ENCODE assay signal across 8 cellular contexts in the genomic region with DNA sequence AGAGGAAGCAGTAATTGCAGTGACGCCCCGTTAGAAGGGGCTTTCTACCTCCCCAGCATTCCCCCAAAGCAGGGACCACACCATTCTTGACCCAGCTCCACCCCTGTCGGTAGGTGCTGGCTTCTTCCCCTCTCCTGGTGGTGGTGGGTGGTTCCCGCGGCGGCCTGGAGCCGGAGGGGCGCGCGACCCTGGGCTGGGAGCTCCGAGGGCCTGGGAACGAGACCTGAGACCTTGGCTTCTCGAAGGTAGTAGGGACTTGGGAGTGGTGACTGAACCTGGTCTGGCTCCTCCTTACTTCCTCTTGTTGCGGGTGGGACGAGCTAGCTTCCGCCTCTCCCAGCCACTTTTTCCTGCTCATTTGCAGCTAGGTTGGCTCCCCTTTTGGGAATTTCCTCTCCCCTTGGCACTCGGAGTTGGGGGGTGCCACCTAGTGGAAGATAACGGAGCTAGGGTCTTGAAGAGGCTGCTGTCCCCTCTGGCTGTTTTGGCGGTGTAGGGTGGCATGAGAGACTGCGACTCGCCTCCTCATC. TPM values are rescaled to one million over a fixed set of nuclear protein-coding genes. Genes with fewer than 3 reads are reported as not detected.
DNase-seq lines count a peak whose midpoint lies in the region; ATAC-seq and TF ChIP-seq lines count a peak whose summit lies in the region.

No MANE protein-coding gene starts in this region.

- no peak overlapping the region for H2AK5ac ChIP-seq in neuronal stem cell (ENCODE audit: low read depth, low read length)

- H3K27me3 ChIP-seq in OCI-LY3 (ENCODE audit: low read depth, low read length) (no peaks in the 10 kb centered on the region), neuronal stem cell (ENCODE audit: control insufficient read depth in 3 of 3, insufficient read depth in 3 of 3, low read depth in 1 of 3, low read length in 3 of 3) (peaks cover 0 to 2% (median 0%) of the 10 kb centered on the region in 3 experiments)

- H3K9me3 Mint-ChIP-seq in activated naive CD8-positive, alpha-beta T cell treated with anti-CD3 and anti-CD28 coated beads for 36 hours, result no peaks in the 10 kb centered on the region
- peaks cover 7% of the 10 kb centered on the region for H3K9me3 Mint-ChIP-seq in glutamatergic neuron (ENCODE audit: unreplicated experiment)

- H3K27ac Mint-ChIP-seq in activated naive CD8-positive, alpha-beta T cell treated with anti-CD3 and anti-CD28 coated beads for 36 hours, result peak overlapping the region; percentile 80
- H3K27ac Mint-ChIP-seq in glutamatergic neuron (ENCODE audit: unreplicated experiment), result peak overlapping the region; percentile 48

- DNase-seq in activated CD4-positive, CD25-positive, alpha-beta regulatory T cell treated with anti-CD3 and anti-CD28 coated beads, Interleukin-2, amount 50 U/mL, for 16 hours (ENCODE audit: low read depth, low spot score), result peak; percentile 25
- no peak for DNase-seq in activated CD4-positive, CD25-positive, alpha-beta regulatory T cell treated with anti-CD3 and anti-CD28 coated beads, Interleukin-2, amount 50 U/mL, for 72 hours
- peak; percentile 49 for DNase-seq in activated naive CD8-positive, alpha-beta T cell treated with anti-CD3 and anti-CD28 coated beads for 36 hours
- peak; percentile 67 for DNase-seq in glutamatergic neuron
- DNase-seq in neuronal stem cell (ENCODE audit: low spot score), result peak; percentile 70
- DNase-seq in NCI-H187 treated with DMSO at 0.1 percent for 48 hours (lab: John Stamatoyannopoulos, UW), result no peak

- no peak overlapping the region for H3K14ac ChIP-seq in neuronal stem cell (ENCODE audit: low read length)

- H3K4me1 ChIP-seq in OCI-LY3 (ENCODE audit: low read length) (peaks cover 48% of the 10 kb centered on the region), neuronal stem cell (ENCODE audit: control insufficient read depth in 2 of 2, insufficient read depth in 1 of 2, low read depth in 1 of 2, low read length in 2 of 2) (peaks cover 0 to 4% of the 10 kb centered on the region in 2 donors)

- H2BK15ac ChIP-seq in neuronal stem cell (ENCODE audit: low read length), result no peak overlapping the region

- peak overlapping the region; percentile 68 for H3K23ac ChIP-seq in neuronal stem cell (ENCODE audit: low read depth, low read length, poor library complexity)

- H3K18ac ChIP-seq in neuronal stem cell (ENCODE audit: low read length), result peak overlapping the region; percentile 67

- no peak overlapping the region for H2BK12ac ChIP-seq in neuronal stem cell (ENCODE audit: low read length)

- peak overlapping the region; percentile 94 for H3K4me3 ChIP-seq in OCI-LY3 (ENCODE audit: low read length)
- peak overlapping the region; percentile 73 to 85 for H3K4me3 ChIP-seq in neuronal stem cell (ENCODE audit: low read length in 2 of 2)

- H4K91ac ChIP-seq in neuronal stem cell (ENCODE audit: low read depth, low read length, poor library complexity), result no peak overlapping the region

- H3K36me3 ChIP-seq in OCI-LY3 (replicated peaks; ENCODE audit: low read depth, low read length) (peaks cover 22% of the 10 kb centered on the region), neuronal stem cell (replicated peaks in 1 of 2; ENCODE audit: control insufficient read depth in 2 of 2, insufficient read depth in 2 of 2, low read length in 2 of 2) (peaks cover 2 to 3% of the 10 kb centered on the region in 2 donors)

- H3K79me1 ChIP-seq in neuronal stem cell (ENCODE audit: low read depth, low read length), result no peaks in the 10 kb centered on the region

- H3K4me1 Mint-ChIP-seq in activated naive CD8-positive, alpha-beta T cell treated with anti-CD3 and anti-CD28 coated beads for 36 hours, result peaks cover 19% of the 10 kb centered on the region
- H3K4me1 Mint-ChIP-seq in glutamatergic neuron (ENCODE audit: low read depth, unreplicated experiment), result peaks cover 4% of the 10 kb centered on the region

- no peak overlapping the region for H2BK120ac ChIP-seq in neuronal stem cell (ENCODE audit: low read depth, low read length)

- ATAC-seq in HG03571 (IDR thresholded peaks at IDR 0.05; ENCODE audit: unreplicated experiment), result peak; percentile 11

- WGBS in neuronal stem cell (ENCODE audit: extremely low coverage in 2 of 2, insufficient read length in 2 of 2, insufficient replicate concordance in 1 of 2), 2 donors, result no CpG with 5 or more reads among the region's 21 CpGs

- peaks cover 3% of the 10 kb centered on the region for H3K27me3 Mint-ChIP-seq in activated naive CD8-positive, alpha-beta T cell treated with anti-CD3 and anti-CD28 coated beads for 36 hours
- H3K27me3 Mint-ChIP-seq in glutamatergic neuron (ENCODE audit: unreplicated experiment), result peaks cover 13% of the 10 kb centered on the region

- no peaks in the 10 kb centered on the region for H4K20me1 ChIP-seq in OCI-LY3 (ENCODE audit: insufficient read depth, low read length)

- H3K9me3 ChIP-seq in OCI-LY3 (ENCODE audit: insufficient read depth, low read length), result no peaks in the 10 kb centered on the region
- H3K9me3 ChIP-seq in neuronal stem cell (replicated peaks in 1 of 2; ENCODE audit: control insufficient read depth in 2 of 2, insufficient read depth in 1 of 2, low read depth in 1 of 2, low read length in 2 of 2), result peaks cover 0 to 1% of the 10 kb centered on the region in 2 donors

- peak overlapping the region; percentile 99 for H3K4me2 ChIP-seq in OCI-LY3 (ENCODE audit: low read length)
- peak overlapping the region; percentile 85 for H3K4me2 ChIP-seq in neuronal stem cell (ENCODE audit: insufficient read depth, low read length, poor library complexity, severe bottlenecking)

- H3K79me2 ChIP-seq in OCI-LY3 (ENCODE audit: low read length), result peaks cover 35% of the 10 kb centered on the region

- peak overlapping the region; percentile 98 for H3K9ac ChIP-seq in OCI-LY3 (ENCODE audit: low read length)
- peak overlapping the region; percentile 75 for H3K9ac ChIP-seq in neuronal stem cell (ENCODE audit: low read depth, low read length, poor library complexity)

- peaks cover 2% of the 10 kb centered on the region for H3K36me3 Mint-ChIP-seq in activated naive CD8-positive, alpha-beta T cell treated with anti-CD3 and anti-CD28 coated beads for 36 hours
- H3K36me3 Mint-ChIP-seq in glutamatergic neuron (ENCODE audit: unreplicated experiment), result no peaks in the 10 kb centered on the region

- no peak overlapping the region for H2BK5ac ChIP-seq in neuronal stem cell (ENCODE audit: low read length)

- peak overlapping the region; percentile 87 for H3K4me3 Mint-ChIP-seq in activated naive CD8-positive, alpha-beta T cell treated with anti-CD3 and anti-CD28 coated beads for 36 hours
- peak overlapping the region; percentile 98 for H3K4me3 Mint-ChIP-seq in glutamatergic neuron (ENCODE audit: unreplicated experiment)

- no peak overlapping the region for H4K8ac ChIP-seq in neuronal stem cell (ENCODE audit: low read depth, low read length)

- no peak overlapping the region for H3K4ac ChIP-seq in neuronal stem cell (ENCODE audit: low read length)

- H2AFZ ChIP-seq in OCI-LY3 (ENCODE audit: low read depth, low read length) (no peak overlapping the region), neuronal stem cell (ENCODE audit: low read length) (peak overlapping the region; percentile 88)

- H3K27ac ChIP-seq in OCI-LY3 (ENCODE audit: low read length) (peak overlapping the region; percentile 96), neuronal stem cell (replicated peaks; ENCODE audit: low read length) (no peak overlapping the region)

- peak; percentile 74 for TF ChIP-seq CTCF in OCI-LY3 (IDR thresholded peaks at IDR 0.05; ENCODE audit: low read depth, low read length)
- TF ChIP-seq CTCF in glutamatergic neuron (IDR thresholded peaks at IDR 0.05; ENCODE audit: partially characterized antibody, unreplicated experiment), result peak; percentile 68

RNA-seq across cellular contexts. Expression of a gene that starts 0.5 kb away (rescaled TPM):
- 10 to 100 TPM; 34.4 to 36.1 TPM for total RNA-seq in activated naive CD8-positive, alpha-beta T cell treated with anti-CD3 and anti-CD28 coated beads for 36 hours
- 88.7 TPM for total RNA-seq in glutamatergic neuron (ENCODE audit: unreplicated experiment)
- 54.1 TPM for polyA plus RNA-seq in neuronal stem cell (2013, experiment 1 of 2)
- 53.7 TPM for polyA plus RNA-seq in neuronal stem cell (2013, experiment 2 of 2)

RNA-seq across cellular contexts. Expression of a gene that starts 18.1 kb away (rescaled TPM):
- under 1 TPM; 0.14 to 0.19 TPM for total RNA-seq in activated naive CD8-positive, alpha-beta T cell treated with anti-CD3 and anti-CD28 coated beads for 36 hours
- total RNA-seq in glutamatergic neuron (ENCODE audit: unreplicated experiment), result 81.3 TPM
- 34.5 TPM for polyA plus RNA-seq in neuronal stem cell (2013, experiment 1 of 2)
- polyA plus RNA-seq in neuronal stem cell (2013, experiment 2 of 2), result 33.1 TPM

RNA-seq across cellular contexts. Expression of a gene that starts 20.9 kb away (rescaled TPM):
- 100 to 1,000 TPM; 193 to 200 TPM for total RNA-seq in activated naive CD8-positive, alpha-beta T cell treated with anti-CD3 and anti-CD28 coated beads for 36 hours
- 104 TPM for total RNA-seq in glutamatergic neuron (ENCODE audit: unreplicated experiment)
- polyA plus RNA-seq in neuronal stem cell (2013, experiment 1 of 2), result 84.8 TPM
- 84.0 TPM for polyA plus RNA-seq in neuronal stem cell (2013, experiment 2 of 2)

RNA-seq across cellular contexts. Expression of a gene that starts 37.2 kb away (rescaled TPM):
- total RNA-seq in activated naive CD8-positive, alpha-beta T cell treated with anti-CD3 and anti-CD28 coated beads for 36 hours, result under 1 TPM; 0.08 to 0.16 TPM
- 282 TPM for total RNA-seq in glutamatergic neuron (ENCODE audit: unreplicated experiment)
- polyA plus RNA-seq in neuronal stem cell (2013, experiment 1 of 2), result 0.25 TPM
- 0.19 TPM for polyA plus RNA-seq in neuronal stem cell (2013, experiment 2 of 2)

RNA-seq across cellular contexts. Expression of a gene that starts 43.9 kb away (rescaled TPM):
- total RNA-seq in activated naive CD8-positive, alpha-beta T cell treated with anti-CD3 and anti-CD28 coated beads for 36 hours, result under 1 TPM; 0.36 to 0.62 TPM
- total RNA-seq in glutamatergic neuron (ENCODE audit: unreplicated experiment), result 7.1 TPM
- polyA plus RNA-seq in neuronal stem cell (2013, experiment 1 of 2), result 6.4 TPM
- polyA plus RNA-seq in neuronal stem cell (2013, experiment 2 of 2), result 7.5 TPM

Comparison
In these comparisons a context has a peak if more than half of its experiments do, and no peak if none do; other contexts are left out.
1. DNase-seq: peak in activated CD4-positive, CD25-positive, alpha-beta regulatory T cell treated with anti-CD3 and anti-CD28 coated beads, Interleukin-2, amount 50 U/mL, for 16 hours (single experiment), activated naive CD8-positive, alpha-beta T cell treated with anti-CD3 and anti-CD28 coated beads for 36 hours (single experiment), glutamatergic neuron (single experiment) and neuronal stem cell (single experiment); none in activated CD4-positive, CD25-positive, alpha-beta regulatory T cell treated with anti-CD3 and anti-CD28 coated beads, Interleukin-2, amount 50 U/mL, for 72 hours (single experiment) and NCI-H187 treated with DMSO at 0.1 percent for 48 hours (single experiment).
2. RNA of a gene that starts 18.1 kb away (total RNA-seq): 81.3 TPM in glutamatergic neuron (single experiment); 0.14 to 0.19 TPM in activated naive CD8-positive, alpha-beta T cell treated with anti-CD3 and anti-CD28 coated beads for 36 hours; every median in the first group is over 10 times any median in the second.